ENCODE assay signal across 16 cellular contexts in genomic region chr1:223776826-223777454, GRCh38.
DNase-seq lines count a peak whose midpoint lies in the region; ATAC-seq and TF ChIP-seq lines count a peak whose summit lies in the region.
"Had no signal": no experiment of that assay in that cellular context is flagged by ENCODE, and none has a peak within 500 bp of the region (broad histone marks: within the 10 kb centered on the region; RNA-seq: fewer than 3 reads in every experiment).

No MANE protein-coding gene starts in this region.

- H3K9me3 ChIP-seq in ascending aorta (no peaks in the 10 kb centered on the region), BE2C (no peaks in the 10 kb centered on the region)

- no peaks in the 10 kb centered on the region for H3K27me3 ChIP-seq in ascending aorta
- H3K27me3 ChIP-seq in BE2C, result no peaks in the 10 kb centered on the region
- H3K27me3 ChIP-seq: foreskin keratinocyte had no signal

- peaks cover 41% of the 10 kb centered on the region for H3K4me1 Mint-ChIP-seq in stimulated activated naive CD8-positive, alpha-beta T cell treated with anti-CD3 and anti-CD28 coated beads, Interleukin-15, Interleukin-2, amounts not matched to agents 100 ng/mL and 50 ng/mL, for 24 hours (ENCODE audit: low read depth)
- H3K4me1 Mint-ChIP-seq in stimulated activated naive CD8-positive, alpha-beta T cell treated with anti-CD3 and anti-CD28 coated beads, Interleukin-15, amount 100 ng/mL, for 72 hours, result peaks cover 33% of the 10 kb centered on the region
- H3K4me1 Mint-ChIP-seq in mesothelial cell of epicardium, result peaks cover 21% of the 10 kb centered on the region

- H3K27ac ChIP-seq in ascending aorta, result peak overlapping the region; percentile 47 to 75
- H3K27ac ChIP-seq: foreskin keratinocyte had no signal

- no peak for TF ChIP-seq CTCF in ascending aorta (IDR thresholded peaks at IDR 0.05)
- TF ChIP-seq CTCF in mesothelial cell of epicardium (IDR thresholded peaks at IDR 0.05; ENCODE audit: unreplicated experiment), result no peak
- no peak for TF ChIP-seq CTCF in BE2C (IDR thresholded peaks at IDR 0.05; ENCODE audit: low read depth, low read length)

- H3K4me3 Mint-ChIP-seq in stimulated activated naive CD8-positive, alpha-beta T cell treated with anti-CD3 and anti-CD28 coated beads, Interleukin-15, Interleukin-2, amounts not matched to agents 100 ng/mL and 50 ng/mL, for 24 hours, result no peak overlapping the region
- H3K4me3 Mint-ChIP-seq in stimulated activated naive CD8-positive, alpha-beta T cell treated with anti-CD3 and anti-CD28 coated beads, Interleukin-15, amount 100 ng/mL, for 72 hours, result no peak overlapping the region
- H3K4me3 Mint-ChIP-seq in mesothelial cell of epicardium, result no peak overlapping the region

- H3K9me3 Mint-ChIP-seq in stimulated activated naive CD8-positive, alpha-beta T cell treated with anti-CD3 and anti-CD28 coated beads, Interleukin-15, Interleukin-2, amounts not matched to agents 100 ng/mL and 50 ng/mL, for 24 hours, result no peaks in the 10 kb centered on the region
- no peaks in the 10 kb centered on the region for H3K9me3 Mint-ChIP-seq in stimulated activated naive CD8-positive, alpha-beta T cell treated with anti-CD3 and anti-CD28 coated beads, Interleukin-15, amount 100 ng/mL, for 72 hours
- no peaks in the 10 kb centered on the region for H3K9me3 Mint-ChIP-seq in mesothelial cell of epicardium

- H3K36me3 Mint-ChIP-seq in stimulated activated naive CD8-positive, alpha-beta T cell treated with anti-CD3 and anti-CD28 coated beads, Interleukin-15, Interleukin-2, amounts not matched to agents 100 ng/mL and 50 ng/mL, for 24 hours (ENCODE audit: low read depth), result peaks cover 68% of the 10 kb centered on the region
- peaks cover 56% of the 10 kb centered on the region for H3K36me3 Mint-ChIP-seq in mesothelial cell of epicardium

- H3K27ac Mint-ChIP-seq in stimulated activated naive CD8-positive, alpha-beta T cell treated with anti-CD3 and anti-CD28 coated beads, Interleukin-15, Interleukin-2, amounts not matched to agents 100 ng/mL and 50 ng/mL, for 24 hours, result peak overlapping the region; percentile 8
- H3K27ac Mint-ChIP-seq in stimulated activated naive CD8-positive, alpha-beta T cell treated with anti-CD3 and anti-CD28 coated beads, Interleukin-15, amount 100 ng/mL, for 72 hours, result peak overlapping the region in 1 of 2 donors; percentile 8
- peak overlapping the region; percentile 39 for H3K27ac Mint-ChIP-seq in mesothelial cell of epicardium

- H3K4me3 ChIP-seq in ascending aorta (no peak overlapping the region), BE2C (ENCODE audit: low read depth, low read length) (no peak overlapping the region)

- intact Hi-C loops in ascending aorta (cut with DNase I), result no loop called here

- H3K27me3 Mint-ChIP-seq in stimulated activated naive CD8-positive, alpha-beta T cell treated with anti-CD3 and anti-CD28 coated beads, Interleukin-15, Interleukin-2, amounts not matched to agents 100 ng/mL and 50 ng/mL, for 24 hours, result no peaks in the 10 kb centered on the region
- no peaks in the 10 kb centered on the region for H3K27me3 Mint-ChIP-seq in stimulated activated naive CD8-positive, alpha-beta T cell treated with anti-CD3 and anti-CD28 coated beads, Interleukin-15, amount 100 ng/mL, for 72 hours
- H3K27me3 Mint-ChIP-seq in mesothelial cell of epicardium (ENCODE audit: low read depth), result no peaks in the 10 kb centered on the region

- no peak for ATAC-seq in stimulated activated naive CD8-positive, alpha-beta T cell treated with anti-CD3 and anti-CD28 coated beads, Interleukin-15, amount 100 ng/mL, for 72 hours
- ATAC-seq in HG03108 (IDR thresholded peaks at IDR 0.05; ENCODE audit: unreplicated experiment), result no peak
- ATAC-seq in GM21390 (IDR thresholded peaks at IDR 0.05; ENCODE audit: unreplicated experiment), result no peak

- DNase-seq in stimulated activated naive CD8-positive, alpha-beta T cell treated with anti-CD3 and anti-CD28 coated beads, Interleukin-15, amount 100 ng/mL, for 72 hours, result no peak
- DNase-seq in ascending aorta (ENCODE audit: low spot score in 2 of 2), result peak in 1 of 2 donors; percentile 37
- no peak for DNase-seq in mesothelial cell of epicardium (ENCODE audit: low spot score in 2 of 2, unreplicated experiment in 2 of 2)
- DNase-seq in BE2C, result no peak
- DNase-seq in NCI-H2107 treated with DMSO at 0.1 percent for 48 hours (lab: John Stamatoyannopoulos, UW; ENCODE audit: unreplicated experiment), result no peak
- DNase-seq: activated effector memory CD4-positive, alpha-beta T cell treated with Interleukin-2 at 50 U/mL for 16 hours; C1 segment of cervical spinal cord; foreskin keratinocyte; kidney glomerular epithelial cell; NCI-H1092 treated with DMSO at 0.1 percent for 48 hours; NCI-H510A; occipital lobe; stimulated activated CD4-positive, alpha-beta T cell treated with anti-CD3 and anti-CD28 coated beads, Interleukin-1b, Interleukin-23, amount 100 ng/mL, for 48 hours had no signal

- H3K4me1 ChIP-seq in ascending aorta (peaks cover 8 to 29% of the 10 kb centered on the region in 2 donors), BE2C (no peaks in the 10 kb centered on the region)

- H3K36me3 ChIP-seq in ascending aorta (peaks cover 58 to 73% of the 10 kb centered on the region in 2 donors), BE2C (peaks cover 57% of the 10 kb centered on the region)
